ENCODE assay signal across 18 cellular contexts in the genomic region with DNA sequence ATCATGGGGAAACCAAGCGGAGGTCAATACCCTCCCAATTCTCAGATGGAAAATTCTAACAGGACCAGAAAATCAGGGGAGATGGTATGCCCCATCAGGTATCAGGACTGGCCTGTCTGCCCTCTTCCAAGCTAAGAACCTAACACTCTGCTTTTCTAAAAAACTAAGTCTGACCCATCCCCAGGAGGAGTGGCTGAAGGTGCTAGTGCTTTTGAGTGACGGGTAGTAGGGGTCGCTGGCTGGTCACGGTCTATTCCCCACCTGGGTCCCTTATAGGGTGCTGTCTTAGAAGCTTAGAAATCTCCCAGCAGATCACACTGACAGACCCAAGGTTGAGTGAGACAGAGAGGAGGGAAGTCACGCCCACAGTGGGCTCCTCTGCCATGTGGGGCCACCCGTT.
DNase-seq lines count a peak whose midpoint lies in the region; ATAC-seq and TF ChIP-seq lines count a peak whose summit lies in the region.
"Had no signal": no experiment of that assay in that cellular context is flagged by ENCODE, and none has a peak within 500 bp of the region (broad histone marks: within the 10 kb centered on the region; RNA-seq: fewer than 3 reads in every experiment).

No MANE protein-coding gene starts in this region.

- peak overlapping the region; percentile 2; the same call in 1 of the 2 replicates for H3K27ac ChIP-seq in RWPE1
- H3K27ac ChIP-seq: BLaER1 had no signal

- H3K36me3 Mint-ChIP-seq in effector memory CD8-positive, alpha-beta T cell (ENCODE audit: insufficient read depth): peaks cover 66% of the 10 kb centered on the region
- peaks cover 16% of the 10 kb centered on the region for H3K36me3 Mint-ChIP-seq in memory B cell

- POLR2A ChIA-PET in RWPE1 (lab: Yijun Ruan, JAX; ENCODE audit: low non-redundant PET): interaction anchor here (0.6 kb wide), 1 partner anchor 58 kb away, joined by 3 read pairs; no protein-coding TSS in a partner anchor

- H3K4me3 Mint-ChIP-seq in effector memory CD8-positive, alpha-beta T cell: no peak overlapping the region
- no peak overlapping the region for H3K4me3 Mint-ChIP-seq in memory B cell
- H3K4me3 Mint-ChIP-seq: CD14-positive monocyte; CD4-positive, CD25-positive, alpha-beta regulatory T cell; CD8-positive, alpha-beta T cell had no signal

- H3K27ac Mint-ChIP-seq in effector memory CD8-positive, alpha-beta T cell: peak overlapping the region; percentile 80 to 88
- H3K27ac Mint-ChIP-seq in memory B cell: peak overlapping the region; percentile 20
- H3K27ac Mint-ChIP-seq: CD8-positive, alpha-beta T cell had no signal

- no peaks in the 10 kb centered on the region for H3K9me3 Mint-ChIP-seq in effector memory CD8-positive, alpha-beta T cell
- no peaks in the 10 kb centered on the region for H3K9me3 Mint-ChIP-seq in memory B cell
- H3K9me3 Mint-ChIP-seq: CD14-positive monocyte; CD4-positive, CD25-positive, alpha-beta regulatory T cell; CD8-positive, alpha-beta T cell had no signal

- no peak for DNase-seq in RWPE1 (ENCODE audit: low spot score)
- DNase-seq in effector memory CD8-positive, alpha-beta T cell: no peak
- DNase-seq in memory B cell (ENCODE audit: low spot score in 2 of 2): no peak
- DNase-seq in SKM-1 treated with dmso at 0.1 percent for 144 hours (lab: John Stamatoyannopoulos, UW; ENCODE audit: unreplicated experiment): no peak
- DNase-seq in NCI-H774 (lab: John Stamatoyannopoulos, UW): no peak
- no peak for DNase-seq in epidermal melanocyte (ENCODE audit: insufficient read length, low spot score)
- DNase-seq: 8988T; ACHN; BE2C; C1 segment of cervical spinal cord; Caco-2; Calu3; CD4-positive, CD25-positive, alpha-beta regulatory T cell; CD8-positive, alpha-beta T cell; DMS79 treated with DMSO at 0.1 percent for 48 hours; GF-D8 had no signal

- TF ChIP-seq CTCF in RWPE1 (conservative IDR thresholded peaks at IDR 0.05; ENCODE audit: low read depth): no peak

- ATAC-seq in effector memory CD8-positive, alpha-beta T cell (replicated peaks): no peak
- ATAC-seq in memory B cell (ENCODE audit: low read depth): no peak
- ATAC-seq: CD8-positive, alpha-beta T cell had no signal

- H3K4me1 Mint-ChIP-seq in effector memory CD8-positive, alpha-beta T cell (ENCODE audit: low read depth in 2 of 2): peaks cover 7% of the 10 kb centered on the region in 2 donors
- H3K4me1 Mint-ChIP-seq in memory B cell: peaks cover 26% of the 10 kb centered on the region

- CTCF ChIA-PET in RWPE1 (lab: Yijun Ruan, JAX): interaction anchor here (0.6 to 1.0 kb wide), 4 partner anchors 36 to 177 kb away, joined by 3 to 5 read pairs (median 3); no protein-coding TSS in a partner anchor

- H3K27me3 Mint-ChIP-seq in effector memory CD8-positive, alpha-beta T cell: no peaks in the 10 kb centered on the region
- H3K27me3 Mint-ChIP-seq in memory B cell: no peaks in the 10 kb centered on the region
- H3K27me3 Mint-ChIP-seq: CD4-positive, CD25-positive, alpha-beta regulatory T cell had no signal
